Comparison of ENCODE assay signal across 1 cellular context in genomic region chr1:156746381-156746715, GRCh38.
TF ChIP-seq lines count a peak whose summit lies in the region.

No MANE protein-coding gene starts in this region.

TF ChIP-seq in K562, 482 proteins besides CTCF, POLR2A, EP300 and RAD21:
- TF ChIP-seq ZZZ3 (IDR thresholded peaks at IDR 0.05) (no peak), FOXJ2 (tag; IDR thresholded peaks at IDR 0.05) (peak; percentile 38; the same call in 1 of the 2 replicates), USF1 (CRISPR knock-in tag; IDR thresholded peaks at IDR 0.05) (peak; percentile 81), CBFA2T2 (conservative IDR thresholded peaks at IDR 0.05) (peak; percentile 37; the same call in 1 of the 2 replicates), ZBTB34 (CRISPR knock-in tag; IDR thresholded peaks at IDR 0.05) (no peak), RAD51 (IDR thresholded peaks at IDR 0.05; ENCODE audit: borderline replicate concordance, low read depth) (peak; percentile 76), BHLHE40 (IDR thresholded peaks at IDR 0.05; ENCODE audit: low read length) (peak; percentile 23; the same call in 1 of the 2 replicates), POU5F1 (IDR thresholded peaks at IDR 0.05; ENCODE audit: borderline replicate concordance, low read depth, low read length, partially characterized antibody) (no peak), NELFE (IDR thresholded peaks at IDR 0.05; ENCODE audit: insufficient read depth, insufficient read length) (no peak)
- TF ChIP-seq, protein P1, sequence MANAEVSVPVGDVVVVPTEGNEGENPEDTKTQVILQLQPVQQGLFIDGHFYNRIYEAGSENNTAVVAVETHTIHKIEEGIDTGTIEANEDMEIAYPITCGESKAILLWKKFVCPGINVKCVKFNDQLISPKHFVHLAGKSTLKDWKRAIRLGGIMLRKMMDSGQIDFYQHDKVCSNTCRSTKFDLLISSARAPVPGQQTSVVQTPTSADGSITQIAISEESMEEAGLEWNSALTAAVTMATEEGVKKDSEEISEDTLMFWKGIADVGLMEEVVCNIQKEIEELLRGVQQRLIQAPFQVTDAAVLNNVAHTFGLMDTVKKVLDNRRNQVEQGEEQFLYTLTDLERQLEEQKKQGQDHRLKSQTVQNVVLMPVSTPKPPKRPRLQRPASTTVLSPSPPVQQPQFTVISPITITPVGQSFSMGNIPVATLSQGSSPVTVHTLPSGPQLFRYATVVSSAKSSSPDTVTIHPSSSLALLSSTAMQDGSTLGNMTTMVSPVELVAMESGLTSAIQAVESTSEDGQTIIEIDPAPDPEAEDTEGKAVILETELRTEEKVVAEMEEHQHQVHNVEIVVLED (CRISPR knock-in tag; IDR thresholded peaks at IDR 0.05) = no peak
- TF ChIP-seq, protein P2, sequence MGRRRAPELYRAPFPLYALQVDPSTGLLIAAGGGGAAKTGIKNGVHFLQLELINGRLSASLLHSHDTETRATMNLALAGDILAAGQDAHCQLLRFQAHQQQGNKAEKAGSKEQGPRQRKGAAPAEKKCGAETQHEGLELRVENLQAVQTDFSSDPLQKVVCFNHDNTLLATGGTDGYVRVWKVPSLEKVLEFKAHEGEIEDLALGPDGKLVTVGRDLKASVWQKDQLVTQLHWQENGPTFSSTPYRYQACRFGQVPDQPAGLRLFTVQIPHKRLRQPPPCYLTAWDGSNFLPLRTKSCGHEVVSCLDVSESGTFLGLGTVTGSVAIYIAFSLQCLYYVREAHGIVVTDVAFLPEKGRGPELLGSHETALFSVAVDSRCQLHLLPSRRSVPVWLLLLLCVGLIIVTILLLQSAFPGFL (CRISPR knock-in tag; IDR thresholded peaks at IDR 0.05) = 0 out of 2 replicates have a peak, but pooled peaks have one; percentile 85
- TF ChIP-seq, protein P3, sequence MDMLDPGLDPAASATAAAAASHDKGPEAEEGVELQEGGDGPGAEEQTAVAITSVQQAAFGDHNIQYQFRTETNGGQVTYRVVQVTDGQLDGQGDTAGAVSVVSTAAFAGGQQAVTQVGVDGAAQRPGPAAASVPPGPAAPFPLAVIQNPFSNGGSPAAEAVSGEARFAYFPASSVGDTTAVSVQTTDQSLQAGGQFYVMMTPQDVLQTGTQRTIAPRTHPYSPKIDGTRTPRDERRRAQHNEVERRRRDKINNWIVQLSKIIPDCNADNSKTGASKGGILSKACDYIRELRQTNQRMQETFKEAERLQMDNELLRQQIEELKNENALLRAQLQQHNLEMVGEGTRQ (CRISPR knock-in tag; IDR thresholded peaks at IDR 0.05) = peak; percentile 77
